ENCODE assay signal across 26 cellular contexts in the genomic region with DNA sequence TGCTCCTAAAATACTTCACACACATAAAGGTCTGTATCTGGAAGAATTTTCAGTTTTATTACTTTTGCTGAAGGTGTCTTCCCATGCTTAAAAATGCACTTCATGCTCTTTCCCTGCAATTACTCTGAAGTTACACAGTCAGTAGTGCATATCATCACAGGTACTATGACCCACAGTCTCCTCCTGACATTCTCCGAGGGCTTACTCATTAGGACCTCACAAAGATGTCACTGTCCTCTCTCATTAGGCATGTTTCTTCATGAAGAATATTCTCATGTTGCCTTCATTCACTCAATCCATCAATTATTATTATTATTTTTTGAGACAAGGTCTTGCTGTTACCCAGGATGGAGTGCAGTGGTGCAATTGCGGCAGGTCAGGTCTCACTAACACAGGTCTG.
DNase-seq lines count a peak whose midpoint lies in the region; ATAC-seq, FAIRE-seq and TF ChIP-seq lines count a peak whose summit lies in the region.
"Had no signal": no experiment of that assay in that cellular context is flagged by ENCODE, and none has a peak within 500 bp of the region (broad histone marks: within the 10 kb centered on the region; RNA-seq: fewer than 3 reads in every experiment).

No MANE protein-coding gene starts in this region.

- H3K4me1 Mint-ChIP-seq in progenitor cell of endocrine pancreas (ENCODE audit: low read depth), result peaks cover 11% of the 10 kb centered on the region
- H3K4me1 Mint-ChIP-seq: B cell had no signal

- TF ChIP-seq EP300 in esophagus muscularis mucosa (IDR thresholded peaks at IDR 0.05), result no peak

- no peaks in the 10 kb centered on the region for H3K36me3 Mint-ChIP-seq in progenitor cell of endocrine pancreas (ENCODE audit: insufficient read depth)
- H3K36me3 Mint-ChIP-seq: CD8-positive, alpha-beta T cell had no signal

- H3K4me1 ChIP-seq in mammary epithelial cell (ENCODE audit: insufficient read depth, low read length) (peaks cover 8% of the 10 kb centered on the region), breast epithelium (no peaks in the 10 kb centered on the region), esophagus muscularis mucosa (no peaks in the 10 kb centered on the region), kidney (ENCODE audit: control insufficient read depth in 1 of 2, insufficient read depth in 1 of 2, low read depth in 1 of 2, low read length in 2 of 2) (no peaks in the 10 kb centered on the region), mucosa of descending colon (ENCODE audit: low read depth) (no peaks in the 10 kb centered on the region)
- H3K4me1 ChIP-seq: A549; BLaER1 treated with 17β-estradiol and CSF1 and Interleukin-3, amounts not matched to agents 10 nM and 100 nM had no signal

- WGBS in mammary epithelial cell (ENCODE audit: low coverage, missing lambda C conversion rate), result 6% methylated on average over 2 of the region's 2 CpGs
- 78% methylated on average over 2 of the region's 2 CpGs for WGBS in esophagus muscularis mucosa

- peaks cover 24% of the 10 kb centered on the region for H3K27me3 Mint-ChIP-seq in progenitor cell of endocrine pancreas

- H3K36me3 ChIP-seq in mammary epithelial cell (ENCODE audit: insufficient read depth, low read length), result no peaks in the 10 kb centered on the region
- H3K36me3 ChIP-seq in breast epithelium, result no peaks in the 10 kb centered on the region
- H3K36me3 ChIP-seq in esophagus muscularis mucosa, result no peaks in the 10 kb centered on the region
- no peaks in the 10 kb centered on the region for H3K36me3 ChIP-seq in kidney (ENCODE audit: control insufficient read depth in 1 of 2, insufficient read depth in 2 of 2, low read length in 2 of 2)
- no peaks in the 10 kb centered on the region for H3K36me3 ChIP-seq in mucosa of descending colon (ENCODE audit: low read depth)
- H3K36me3 ChIP-seq: BLaER1 treated with 17β-estradiol and CSF1 and Interleukin-3, amounts not matched to agents 10 nM and 100 nM had no signal

- no peaks in the 10 kb centered on the region for H3K9me3 ChIP-seq in mammary epithelial cell (replicated peaks; ENCODE audit: insufficient read depth, low read length)
- no peaks in the 10 kb centered on the region for H3K9me3 ChIP-seq in breast epithelium
- H3K9me3 ChIP-seq in esophagus muscularis mucosa, result no peaks in the 10 kb centered on the region
- no peaks in the 10 kb centered on the region for H3K9me3 ChIP-seq in kidney (ENCODE audit: control insufficient read depth in 1 of 2, low read length in 2 of 2)
- H3K9me3 ChIP-seq in mucosa of descending colon, result no peaks in the 10 kb centered on the region
- H3K9me3 ChIP-seq: A549; BLaER1 treated with 17β-estradiol and CSF1 and Interleukin-3, amounts not matched to agents 10 nM and 100 nM had no signal

- in situ Hi-C loops in mammary epithelial cell (cut with MboI; ENCODE audit: low sequenced_read_pairs in 2 of 2), result no loop called here

- H3K27ac ChIP-seq in mammary epithelial cell (ENCODE audit: insufficient read depth, low read depth, low read length) (no peak overlapping the region), breast epithelium (no peak overlapping the region), esophagus muscularis mucosa (replicated peaks in 1 of 4) (no peak overlapping the region), kidney (ENCODE audit: low read depth in 2 of 2, low read length in 2 of 2) (no peak overlapping the region)
- H3K27ac ChIP-seq: 22Rv1; A549; BLaER1 treated with 17β-estradiol and CSF1 and Interleukin-3, amounts not matched to agents 10 nM and 100 nM; C4-2B had no signal

- CTCF ChIA-PET in mammary epithelial cell (lab: Charles Lee; ENCODE audit: low non-redundant PET), result no interaction called here

- H3K4me3 Mint-ChIP-seq in progenitor cell of endocrine pancreas (ENCODE audit: low read depth), result no peak overlapping the region
- H3K4me3 Mint-ChIP-seq: B cell; CD4-positive, alpha-beta T cell; CD8-positive, alpha-beta T cell had no signal

- no peaks in the 10 kb centered on the region for H3K9me3 Mint-ChIP-seq in progenitor cell of endocrine pancreas (ENCODE audit: low read depth)
- H3K9me3 Mint-ChIP-seq: CD4-positive, alpha-beta T cell; CD8-positive, alpha-beta T cell had no signal

- H3K27ac Mint-ChIP-seq in progenitor cell of endocrine pancreas, result peak overlapping the region; percentile 11
- H3K27ac Mint-ChIP-seq: B cell; CD4-positive, alpha-beta T cell; CD8-positive, alpha-beta T cell had no signal

- FAIRE-seq in kidney (lab: Jason Lieb, UNC), result no peak
- FAIRE-seq: A549, GM12878, GM12892, GM18507 had no signal

- no TSS peak for BruUV-seq in mammary epithelial cell (replicated peaks; lab: Mats Ljungman, UMichigan)

- peak overlapping the region; percentile 18 for H3K4me2 ChIP-seq in mammary epithelial cell (ENCODE audit: insufficient read depth, low read depth, low read length)
- H3K4me2 ChIP-seq: A549; BLaER1 treated with 17β-estradiol and CSF1 and Interleukin-3, amounts not matched to agents 10 nM and 100 nM had no signal

- DNase-seq in mammary epithelial cell, result peak; percentile 52
- DNase-seq in breast epithelium (ENCODE audit: low spot score in 2 of 2), result no peak
- DNase-seq in esophagus muscularis mucosa (ENCODE audit: extremely low spot score), result peak; percentile 45
- DNase-seq in kidney tubule cell (ENCODE audit: low spot score), result peak; percentile 10
- no peak for DNase-seq in progenitor cell of endocrine pancreas (ENCODE audit: low spot score, unreplicated experiment)
- DNase-seq in kidney, result no peak
- DNase-seq in mucosa of descending colon, result no peak
- DNase-seq: AML-193; CD4-positive, alpha-beta T cell; CD8-positive, alpha-beta T cell; DMS 273 treated with DMSO at 0.1 percent for 48 hours; DMS153; DMS53; DMS79; DND-41; EL; GDM1 had no signal

- TF ChIP-seq CTCF in mammary epithelial cell (conservative IDR thresholded peaks at IDR 0.05 in 1 of 2, IDR thresholded peaks at IDR 0.05 in 1 of 2; ENCODE audit: extremely low read depth in 1 of 2, insufficient read depth in 1 of 2, low read depth in 1 of 2, low read length in 2 of 2), result no peak
- no peak for TF ChIP-seq CTCF in breast epithelium (IDR thresholded peaks at IDR 0.05)
- TF ChIP-seq CTCF in esophagus muscularis mucosa (IDR thresholded peaks at IDR 0.05), result no peak
- TF ChIP-seq CTCF in progenitor cell of endocrine pancreas (IDR thresholded peaks at IDR 0.05; ENCODE audit: unreplicated experiment), result no peak
- TF ChIP-seq CTCF in kidney (IDR thresholded peaks at IDR 0.05; ENCODE audit: borderline replicate concordance, extremely low read depth, insufficient read depth), result no peak
- no peak for TF ChIP-seq CTCF in mucosa of descending colon (IDR thresholded peaks at IDR 0.05)

- dilution Hi-C loops in mammary epithelial cell (cut with HindIII; ENCODE audit: low sequenced_read_pairs), result no loop called here

- intact Hi-C loops in mammary epithelial cell (cut with micrococcal nuclease), result no loop called here
- intact Hi-C loops in breast epithelium (cut with DNase I; ENCODE audit: low total_unique reads), result no loop called here
- intact Hi-C loops in esophagus muscularis mucosa (cut with DNase I), result no loop called here
- intact Hi-C loops in kidney (cut with DNase I), result no loop called here
- intact Hi-C loops in mucosa of descending colon (cut with DNase I, micrococcal nuclease), result no loop called here

- H4K20me1 ChIP-seq in mammary epithelial cell (ENCODE audit: insufficient read depth, low read length), result no peaks in the 10 kb centered on the region
- H4K20me1 ChIP-seq: BLaER1 treated with 17β-estradiol and CSF1 and Interleukin-3, amounts not matched to agents 10 nM and 100 nM had no signal

- TF ChIP-seq POLR2A in breast epithelium (IDR thresholded peaks at IDR 0.05) (no peak), esophagus muscularis mucosa (IDR thresholded peaks at IDR 0.05; ENCODE audit: low read depth) (no peak)

- H3K4me3 ChIP-seq in mammary epithelial cell (replicated peaks in 1 of 3; ENCODE audit: insufficient read depth in 1 of 3, low read depth in 2 of 3, low read length in 3 of 3) (no peak overlapping the region), breast epithelium (no peak overlapping the region), esophagus muscularis mucosa (no peak overlapping the region), kidney (ENCODE audit: low read length in 2 of 2) (no peak overlapping the region), mucosa of descending colon (no peak overlapping the region)
- H3K4me3 ChIP-seq: A549; BLaER1 treated with 17β-estradiol and CSF1 and Interleukin-3, amounts not matched to agents 10 nM and 100 nM; GM12878 had no signal

- no peaks in the 10 kb centered on the region for H3K79me2 ChIP-seq in mammary epithelial cell (ENCODE audit: insufficient read depth, low read length)

- no peak for ATAC-seq in GM19463 (IDR thresholded peaks at IDR 0.05; ENCODE audit: unreplicated experiment)
- no peak for ATAC-seq in mucosa of descending colon
- ATAC-seq: A549; CD8-positive, alpha-beta T cell; GM12878 had no signal

- no peak overlapping the region for H2AFZ ChIP-seq in mammary epithelial cell (ENCODE audit: low read depth, low read length)

- H3K27me3 ChIP-seq in mammary epithelial cell (ENCODE audit: insufficient read depth, low read length), result no peaks in the 10 kb centered on the region
- H3K27me3 ChIP-seq in breast epithelium, result peaks cover 0 to 23% of the 10 kb centered on the region in 2 donors
- H3K27me3 ChIP-seq in esophagus muscularis mucosa, result peaks cover 0 to 20% (median 0%) of the 10 kb centered on the region in 4 donors
- H3K27me3 ChIP-seq: BLaER1 treated with 17β-estradiol and CSF1 and Interleukin-3, amounts not matched to agents 10 nM and 100 nM had no signal

- no peak overlapping the region for H3K9ac ChIP-seq in mammary epithelial cell (ENCODE audit: insufficient read depth, low read length)
- H3K9ac ChIP-seq in kidney (ENCODE audit: low read length in 2 of 2), result no peak overlapping the region
- H3K9ac ChIP-seq: BLaER1 treated with 17β-estradiol and CSF1 and Interleukin-3, amounts not matched to agents 10 nM and 100 nM had no signal

Comparison
In these comparisons a context has a peak if more than half of its experiments do, and no peak if none do; other contexts are left out.
1. DNase-seq: peak in mammary epithelial cell (single experiment), esophagus muscularis mucosa (single experiment) and kidney tubule cell (single experiment); none in breast epithelium (0 of 2), progenitor cell of endocrine pancreas (single experiment), kidney (single experiment) and mucosa of descending colon (0 of 3).